27 cellular contexts compared by ENCODE assay signal in the genomic region with DNA sequence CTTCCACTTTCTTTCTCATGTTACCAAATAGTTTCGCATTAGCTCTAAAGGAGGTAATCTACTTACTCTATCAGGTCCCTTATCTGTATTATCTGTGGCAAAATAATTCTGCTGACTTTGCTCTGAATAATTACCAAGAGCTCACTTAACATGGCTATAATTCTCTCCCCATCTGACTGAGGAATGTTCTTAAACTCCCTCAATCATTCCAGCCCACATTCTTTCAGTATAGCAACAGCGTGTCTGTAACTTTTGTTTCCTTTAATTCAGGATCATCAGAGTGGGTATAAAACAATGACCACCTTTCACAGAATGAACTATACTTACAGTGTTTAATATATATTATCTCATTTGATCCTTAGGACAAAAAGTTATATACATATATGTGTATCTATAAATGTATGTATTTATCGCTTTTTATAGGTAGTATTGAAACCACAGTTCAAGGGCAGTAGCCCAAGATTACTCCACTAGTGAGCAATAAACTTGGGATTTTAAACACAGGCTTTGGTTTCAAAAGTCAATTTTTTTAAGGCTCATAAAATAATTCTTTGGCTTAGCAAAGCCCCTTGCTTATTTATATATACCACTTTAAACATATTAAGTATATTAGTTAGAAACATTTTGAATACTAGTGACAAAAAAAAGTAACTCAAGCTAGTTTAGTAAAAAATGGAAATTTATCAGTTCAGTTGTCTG. TPM values are rescaled to one million over a fixed set of nuclear protein-coding genes. Genes with fewer than 3 reads are reported as not detected.
DNase-seq lines count a peak whose midpoint lies in the region; ATAC-seq and TF ChIP-seq lines count a peak whose summit lies in the region.
"Had no signal": no experiment of that assay in that cellular context is flagged by ENCODE, and none has a peak within 500 bp of the region (broad histone marks: within the 10 kb centered on the region; RNA-seq: fewer than 3 reads in every experiment).

No MANE protein-coding gene starts in this region.

- POLR2A ChIA-PET in activated CD4-positive, alpha-beta memory T cell treated with anti-CD3 and anti-CD28 coated beads for 36 hours (lab: Charles Lee), result no interaction called here
- POLR2A ChIA-PET in CD4-positive, alpha-beta T cell (lab: Charles Lee), result no interaction called here

- no peak overlapping the region for H3K27ac Mint-ChIP-seq in activated CD4-positive, alpha-beta memory T cell treated with anti-CD3 and anti-CD28 coated beads for 36 hours
- no peak overlapping the region for H3K27ac Mint-ChIP-seq in CD4-positive, alpha-beta T cell
- H3K27ac Mint-ChIP-seq: activated CD4-positive, alpha-beta T cell treated with anti-CD3 and anti-CD28 coated beads, Interleukin-2, amount 10 ng/mL, durations not matched to agents 24 days and 14 days; activated naive CD8-positive, alpha-beta T cell treated with anti-CD3 and anti-CD28 coated beads, Interleukin-2, amount 10 ng/mL, durations not matched to agents 7 days and 5 days; dendritic cell treated with granulocyte-macrophage colony-stimulating factor and Interleukin-4, amounts not matched to agents 40 ng/mL and 50 ng/mL, for 4 days; naive thymus-derived CD4-positive, alpha-beta T cell; stimulated activated memory B cell treated with anti-CD40 and anti-IgM and Interleukin-4, amounts not matched to agents 10 μg/mL and 1 μg/mL and 100 μg/mL, for 72 hours had no signal

- CTCF ChIA-PET in activated CD4-positive, alpha-beta memory T cell treated with anti-CD3 and anti-CD28 coated beads for 36 hours (lab: Charles Lee), result no interaction called here
- CTCF ChIA-PET in CD4-positive, alpha-beta T cell (lab: Charles Lee), result no interaction called here

- H3K27me3 ChIP-seq in adipocyte (replicated peaks; ENCODE audit: control insufficient read depth, insufficient read depth, low read length) (peaks cover 26% of the 10 kb centered on the region), esophagus squamous epithelium (no peaks in the 10 kb centered on the region)
- peaks cover 6% of the 10 kb centered on the region for H3K27me3 ChIP-seq in CD4-positive, alpha-beta T cell (ENCODE audit: control insufficient read depth, insufficient read depth, low read length)
- H3K27me3 ChIP-seq: MG63, ovary, sigmoid colon had no signal

- no peaks in the 10 kb centered on the region for H3K36me3 ChIP-seq in adipocyte (ENCODE audit: control insufficient read depth, insufficient read depth, low read length, severe bottlenecking)
- no peaks in the 10 kb centered on the region for H3K36me3 ChIP-seq in esophagus squamous epithelium
- H3K36me3 ChIP-seq: MG63, ovary, sigmoid colon, thoracic aorta had no signal

- peak; percentile 19 for DNase-seq in EL
- DNase-seq in adipocyte (ENCODE audit: low read depth), result peak; percentile 59
- peak; percentile 57 for DNase-seq in iris pigment epithelial cell (ENCODE audit: low read depth)
- peak; percentile 26 for DNase-seq in renal cortical epithelial cell (ENCODE audit: low read depth)
- DNase-seq in DMS79 treated with DMSO at 0.1 percent for 48 hours (lab: John Stamatoyannopoulos, UW), result no peak
- DNase-seq in esophagus squamous epithelium (lab: John Stamatoyannopoulos, UW), result no peak
- no peak for DNase-seq in activated CD4-positive, alpha-beta memory T cell treated with anti-CD3 and anti-CD28 coated beads for 36 hours
- DNase-seq in CD4-positive, alpha-beta T cell, result no peak
- DNase-seq: activated CD4-positive, alpha-beta T cell treated with anti-CD3 and anti-CD28 coated beads, Interleukin-2, amount 10 ng/mL, durations not matched to agents 24 days and 14 days; activated CD8-positive, alpha-beta memory T cell treated with anti-CD3 and anti-CD28 coated beads, Interleukin-2, amount 50 U/mL, for 4 hours; activated naive CD8-positive, alpha-beta T cell treated with anti-CD3 and anti-CD28 coated beads, Interleukin-2, amount 10 ng/mL, durations not matched to agents 7 days and 5 days; CD4-positive, CD25-positive, alpha-beta regulatory T cell; DMS53; hippocampal formation; islet precursor cell; MG63; naive thymus-derived CD4-positive, alpha-beta T cell; NCI-H187 treated with DMSO at 0.1 percent for 48 hours; NCI-H2227 treated with DMSO at 0.1 percent for 48 hours; NCI-H774; ovary; PC-9; SHP77 treated with DMSO at 0.1 percent for 48 hours; sigmoid colon had no signal

- WGBS in esophagus squamous epithelium, 2 donors, result 74 to 78% methylated on average over 3 of the region's 3 CpGs

- intact Hi-C loops in esophagus squamous epithelium (cut with DNase I), result no loop called here
- intact Hi-C loops in activated CD4-positive, alpha-beta memory T cell treated with anti-CD3 and anti-CD28 coated beads for 36 hours (cut with micrococcal nuclease), result no loop called here
- intact Hi-C loops in CD4-positive, alpha-beta T cell (cut with DNase I, micrococcal nuclease), result no loop called here

- H3K4me3 ChIP-seq in adipocyte (ENCODE audit: low read length), result peak overlapping the region; percentile 32
- H3K4me3 ChIP-seq in esophagus squamous epithelium, result no peak overlapping the region
- H3K4me3 ChIP-seq: MG63, ovary, PC-9, sigmoid colon, thoracic aorta had no signal

- no peak overlapping the region for H3K9ac ChIP-seq in adipocyte (ENCODE audit: low read length)

- H3K4me1 Mint-ChIP-seq in activated CD4-positive, alpha-beta memory T cell treated with anti-CD3 and anti-CD28 coated beads for 36 hours (ENCODE audit: low read depth), result no peaks in the 10 kb centered on the region
- H3K4me1 Mint-ChIP-seq in CD4-positive, alpha-beta T cell (ENCODE audit: low read depth), result no peaks in the 10 kb centered on the region
- H3K4me1 Mint-ChIP-seq: activated CD4-positive, alpha-beta T cell treated with anti-CD3 and anti-CD28 coated beads, Interleukin-2, amount 10 ng/mL, durations not matched to agents 24 days and 14 days; activated naive CD8-positive, alpha-beta T cell treated with anti-CD3 and anti-CD28 coated beads, Interleukin-2, amount 10 ng/mL, durations not matched to agents 7 days and 5 days; CD4-positive, CD25-positive, alpha-beta regulatory T cell; naive thymus-derived CD4-positive, alpha-beta T cell; stimulated activated memory B cell treated with anti-CD40 and anti-IgM and Interleukin-4, amounts not matched to agents 10 μg/mL and 1 μg/mL and 100 μg/mL, for 72 hours had no signal

- H3K36me3 Mint-ChIP-seq in activated CD4-positive, alpha-beta memory T cell treated with anti-CD3 and anti-CD28 coated beads for 36 hours, result no peaks in the 10 kb centered on the region
- H3K36me3 Mint-ChIP-seq in CD4-positive, alpha-beta T cell (ENCODE audit: low read depth), result no peaks in the 10 kb centered on the region
- H3K36me3 Mint-ChIP-seq: activated naive CD8-positive, alpha-beta T cell treated with anti-CD3 and anti-CD28 coated beads, Interleukin-2, amount 10 ng/mL, durations not matched to agents 7 days and 5 days; CD4-positive, CD25-positive, alpha-beta regulatory T cell; naive thymus-derived CD4-positive, alpha-beta T cell; stimulated activated memory B cell treated with anti-CD40 and anti-IgM and Interleukin-4, amounts not matched to agents 10 μg/mL and 1 μg/mL and 100 μg/mL, for 72 hours had no signal

- no peak for ATAC-seq in CD4-positive, alpha-beta T cell (ENCODE audit: poor library complexity)
- ATAC-seq: naive thymus-derived CD4-positive, alpha-beta T cell; stimulated activated memory B cell treated with anti-CD40 and anti-IgM and Interleukin-4, amounts not matched to agents 10 μg/mL and 1 μg/mL and 100 μg/mL, for 72 hours had no signal

- H3K4me3 Mint-ChIP-seq in activated CD4-positive, alpha-beta memory T cell treated with anti-CD3 and anti-CD28 coated beads for 36 hours, result no peak overlapping the region
- H3K4me3 Mint-ChIP-seq in CD4-positive, alpha-beta T cell, result no peak overlapping the region
- H3K4me3 Mint-ChIP-seq: activated CD4-positive, alpha-beta T cell treated with anti-CD3 and anti-CD28 coated beads, Interleukin-2, amount 10 ng/mL, durations not matched to agents 24 days and 14 days; activated naive CD8-positive, alpha-beta T cell treated with anti-CD3 and anti-CD28 coated beads, Interleukin-2, amount 10 ng/mL, durations not matched to agents 7 days and 5 days; CD4-positive, CD25-positive, alpha-beta regulatory T cell; dendritic cell treated with granulocyte-macrophage colony-stimulating factor and Interleukin-4, amounts not matched to agents 40 ng/mL and 50 ng/mL, for 4 days; naive thymus-derived CD4-positive, alpha-beta T cell; stimulated activated memory B cell treated with anti-CD40 and anti-IgM and Interleukin-4, amounts not matched to agents 10 μg/mL and 1 μg/mL and 100 μg/mL, for 72 hours had no signal

- peaks cover 7% of the 10 kb centered on the region for H3K27me3 Mint-ChIP-seq in activated CD4-positive, alpha-beta memory T cell treated with anti-CD3 and anti-CD28 coated beads for 36 hours
- peaks cover 15% of the 10 kb centered on the region for H3K27me3 Mint-ChIP-seq in CD4-positive, alpha-beta T cell
- H3K27me3 Mint-ChIP-seq: dendritic cell treated with granulocyte-macrophage colony-stimulating factor and Interleukin-4, amounts not matched to agents 40 ng/mL and 50 ng/mL, for 4 days had no signal

- H3K9me3 ChIP-seq in adipocyte (ENCODE audit: control insufficient read depth, low read length) (no peaks in the 10 kb centered on the region), esophagus squamous epithelium (no peaks in the 10 kb centered on the region)
- H3K9me3 ChIP-seq in CD4-positive, alpha-beta T cell (ENCODE audit: control insufficient read depth, low read length), result no peaks in the 10 kb centered on the region
- H3K9me3 ChIP-seq: MG63, ovary, sigmoid colon, thoracic aorta had no signal

- peaks cover 6% of the 10 kb centered on the region for H3K4me1 ChIP-seq in adipocyte (ENCODE audit: control insufficient read depth, insufficient read depth, low read length)
- no peaks in the 10 kb centered on the region for H3K4me1 ChIP-seq in esophagus squamous epithelium
- H3K4me1 ChIP-seq: sigmoid colon had no signal

- no peaks in the 10 kb centered on the region for H3K9me3 Mint-ChIP-seq in activated CD4-positive, alpha-beta memory T cell treated with anti-CD3 and anti-CD28 coated beads for 36 hours
- H3K9me3 Mint-ChIP-seq in CD4-positive, alpha-beta T cell, result no peaks in the 10 kb centered on the region
- H3K9me3 Mint-ChIP-seq: activated CD4-positive, alpha-beta T cell treated with anti-CD3 and anti-CD28 coated beads, Interleukin-2, amount 10 ng/mL, durations not matched to agents 24 days and 14 days; activated naive CD8-positive, alpha-beta T cell treated with anti-CD3 and anti-CD28 coated beads, Interleukin-2, amount 10 ng/mL, durations not matched to agents 7 days and 5 days; CD4-positive, CD25-positive, alpha-beta regulatory T cell; dendritic cell treated with granulocyte-macrophage colony-stimulating factor and Interleukin-4, amounts not matched to agents 40 ng/mL and 50 ng/mL, for 4 days; stimulated activated memory B cell treated with anti-CD40 and anti-IgM and Interleukin-4, amounts not matched to agents 10 μg/mL and 1 μg/mL and 100 μg/mL, for 72 hours had no signal

- TF ChIP-seq CTCF in esophagus squamous epithelium (IDR thresholded peaks at IDR 0.05), result no peak
- no peak for TF ChIP-seq CTCF in CD4-positive, alpha-beta T cell (IDR thresholded peaks at IDR 0.05)

- H3K27ac ChIP-seq in esophagus squamous epithelium, result no peak overlapping the region
- no peak overlapping the region for H3K27ac ChIP-seq in CD4-positive, alpha-beta T cell (ENCODE audit: low read depth, low read length)
- H3K27ac ChIP-seq: ovary, PC-9, sigmoid colon, thoracic aorta had no signal

- no peak for TF ChIP-seq POLR2A in esophagus squamous epithelium (IDR thresholded peaks at IDR 0.05)

RNA-seq across cellular contexts. Expression of a gene that starts 36.1 kb away (rescaled TPM):
- total RNA-seq in renal cortical epithelial cell, result 0.50 and 0.69 TPM in 2 replicates
- 1 to 10 TPM in 3 of 4 donors, under 1 TPM in 1; 0.27 to 4.3 (median 2.2) TPM for total RNA-seq in esophagus squamous epithelium
- total RNA-seq in activated CD4-positive, alpha-beta memory T cell treated with anti-CD3 and anti-CD28 coated beads for 36 hours, result under 1 TPM; 0.26 to 0.41 TPM
- 1 to 10 TPM in 1 of 2 experiments, under 1 TPM in 1; 0.77 to 1.3 TPM for total RNA-seq in CD4-positive, alpha-beta T cell

Comparison
In these comparisons a context has a peak if more than half of its experiments do, and no peak if none do; other contexts are left out.
1. DNase-seq: peak in EL (single experiment), adipocyte (single experiment), iris pigment epithelial cell (single experiment) and renal cortical epithelial cell (single experiment); none in DMS79 treated with DMSO at 0.1 percent for 48 hours (single experiment), esophagus squamous epithelium (single experiment), activated CD4-positive, alpha-beta memory T cell treated with anti-CD3 and anti-CD28 coated beads for 36 hours (single experiment) and CD4-positive, alpha-beta T cell (0 of 10).